In the genomic region with DNA sequence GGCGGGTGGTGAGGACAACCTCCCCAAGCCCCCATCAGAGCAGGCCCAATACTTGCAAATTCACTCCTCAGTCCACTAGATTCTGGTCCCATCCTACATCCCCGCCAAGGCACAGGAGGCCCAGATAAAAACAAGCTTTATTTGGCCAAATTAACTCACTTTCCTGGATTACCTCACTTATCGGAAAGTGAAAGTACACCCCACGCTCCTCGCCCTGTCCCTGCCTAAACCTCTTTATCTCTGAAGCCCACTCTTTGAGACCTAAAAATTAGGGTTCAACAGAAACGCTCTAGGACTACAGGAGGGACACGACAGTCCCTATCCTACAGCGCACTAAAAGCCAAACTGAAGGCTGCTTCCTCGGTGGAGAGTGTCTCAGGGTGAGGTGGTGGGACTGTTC, we compare ENCODE assay signal across 13 cellular contexts. TPM values are rescaled to one million over a fixed set of nuclear protein-coding genes. Genes with fewer than 3 reads are reported as not detected.
"Had no signal": no experiment of that assay in that cellular context is flagged by ENCODE, and none has a peak within 500 bp of the region (broad histone marks: within the 10 kb centered on the region; RNA-seq: fewer than 3 reads in every experiment).

No MANE protein-coding gene starts in this region.

RNA-seq across cellular contexts. Expression of a gene that starts 24.2 kb away (rescaled TPM):
- total RNA-seq: activated CD4-positive, alpha-beta T cell treated with anti-CD3 and anti-CD28 coated beads, Interleukin-2, amount 10 ng/mL, durations not matched to agents 24 days and 14 days; left ventricle myocardium superior had no signal

RNA-seq across cellular contexts. Expression of a gene that starts 45.0 kb away (rescaled TPM):
- total RNA-seq: activated CD4-positive, alpha-beta T cell treated with anti-CD3 and anti-CD28 coated beads, Interleukin-2, amount 10 ng/mL, durations not matched to agents 24 days and 14 days; activated CD8-positive, alpha-beta T cell treated with anti-CD3 and anti-CD28 coated beads for 36 hours; activated naive CD8-positive, alpha-beta T cell treated with anti-CD3 and anti-CD28 coated beads, Interleukin-2, amount 10 ng/mL, durations not matched to agents 7 days and 5 days; activated T-helper 17 cell treated with anti-CD3 and anti-CD28 coated beads, Interleukin-2, amount 50 U/mL, for 72 hours; left ventricle myocardium superior; mucosa of gallbladder; natural killer cell treated with Interleukin-12 subunit alpha and Interleukin-12 subunit beta and Interleukin-15 and Interleukin-18, amount 100 ng/mL, for 72 hours; SJCRH30; T-helper 1 cell treated with Interleukin-12 subunit alpha and Interleukin-12 subunit beta and Interleukin-4 antibody, amounts not matched to agents 30 ng/mL and 1 ng/mL, for 36 hours; vagina had no signal
- polyA plus RNA-seq: aorta had no signal

RNA-seq across cellular contexts. Expression of a gene that starts 49.6 kb away (rescaled TPM):
- total RNA-seq: activated CD4-positive, alpha-beta T cell treated with anti-CD3 and anti-CD28 coated beads, Interleukin-2, amount 10 ng/mL, durations not matched to agents 24 days and 14 days; activated CD8-positive, alpha-beta T cell treated with anti-CD3 and anti-CD28 coated beads for 36 hours; activated naive CD8-positive, alpha-beta T cell treated with anti-CD3 and anti-CD28 coated beads, Interleukin-2, amount 10 ng/mL, durations not matched to agents 7 days and 5 days; activated T-helper 17 cell treated with anti-CD3 and anti-CD28 coated beads, Interleukin-2, amount 50 U/mL, for 72 hours; natural killer cell treated with Interleukin-12 subunit alpha and Interleukin-12 subunit beta and Interleukin-15 and Interleukin-18, amount 100 ng/mL, for 72 hours; right atrium auricular region; T-helper 1 cell treated with Interleukin-12 subunit alpha and Interleukin-12 subunit beta and Interleukin-4 antibody, amounts not matched to agents 30 ng/mL and 1 ng/mL, for 36 hours; thyroid gland; vagina had no signal
